In genomic region chr1:6177681-6178380, GRCh38 we compare ENCODE assay signal across 32 cellular contexts. TPM values are rescaled to one million over a fixed set of nuclear protein-coding genes. Genes with fewer than 3 reads are reported as not detected.
A peak's percentile ranks its signal among the peaks of the same experiment; 100 is the strongest.
DNase-seq lines count a peak whose midpoint lies in the region; ATAC-seq, FAIRE-seq and TF ChIP-seq lines count a peak whose summit lies in the region.
"Had no signal": no experiment of that assay in that cellular context is flagged by ENCODE, and none has a peak within 500 bp of the region (broad histone marks: within the 10 kb centered on the region; RNA-seq: fewer than 3 reads in every experiment).

No MANE protein-coding gene starts in this region.

- no peaks in the 10 kb centered on the region for H3K9me3 Mint-ChIP-seq in activated naive CD8-positive, alpha-beta T cell (ENCODE audit: low read depth)
- no peaks in the 10 kb centered on the region for H3K9me3 Mint-ChIP-seq in activated naive CD8-positive, alpha-beta T cell treated with anti-CD3 and anti-CD28 coated beads, Interleukin-2, amount 50 U/mL, for 24 hours
- no peaks in the 10 kb centered on the region for H3K9me3 Mint-ChIP-seq in astrocyte (ENCODE audit: unreplicated experiment)
- H3K9me3 Mint-ChIP-seq in naive thymus-derived CD8-positive, alpha-beta T cell = peaks cover 0 to 2% (median 0%) of the 10 kb centered on the region in 9 donors
- H3K9me3 Mint-ChIP-seq: activated naive CD4-positive, alpha-beta T cell treated with anti-CD3 and anti-CD28 coated beads, Interleukin-2, amount 50 U/mL, for 72 hours; CD4-positive, alpha-beta memory T cell; stimulated activated effector memory CD8-positive, alpha-beta T cell treated with anti-CD3 and anti-CD28 coated beads, Interleukin-12 subunit alpha, Interleukin-12 subunit beta, amount 100 ng/mL, for 72 hours had no signal

- no peak for DNase-seq in activated naive CD8-positive, alpha-beta T cell treated with anti-CD3 and anti-CD28 coated beads, Interleukin-2, amount 50 U/mL, for 24 hours
- no peak for DNase-seq in astrocyte (ENCODE audit: low read depth)
- no peak for DNase-seq in naive thymus-derived CD8-positive, alpha-beta T cell
- no peak for DNase-seq in left cardiac atrium
- no peak for DNase-seq in NCI-H1092 treated with DMSO at 0.1 percent for 48 hours (lab: John Stamatoyannopoulos, UW)
- DNase-seq in kidney glomerular epithelial cell (lab: John Stamatoyannopoulos, UW) = no peak
- no peak for DNase-seq in NCI-H526 (lab: John Stamatoyannopoulos, UW)
- DNase-seq: activated CD4-positive, alpha-beta T cell treated with anti-CD3 and anti-CD28 coated beads for 48 hours; caudate nucleus; CD4-positive, alpha-beta memory T cell; DMS 273 treated with DMSO at 0.1 percent for 48 hours; effector memory CD4-positive, alpha-beta T cell; EL; erythroblast; glutamatergic neuron; left lung; mesendoderm; MG63; NCI-H2029; ovary; Peyer's patch; SHP77 treated with DMSO at 0.1 percent for 48 hours; transverse colon had no signal

- no peak overlapping the region for H3K4me2 ChIP-seq in astrocyte (ENCODE audit: low read length)
- H3K4me2 ChIP-seq: KMS-11 had no signal

- POLR2A ChIA-PET in naive thymus-derived CD8-positive, alpha-beta T cell (lab: Charles Lee) = no interaction called here

- H3K27me3 Mint-ChIP-seq in activated naive CD8-positive, alpha-beta T cell = peaks cover 12% of the 10 kb centered on the region
- H3K27me3 Mint-ChIP-seq in activated naive CD8-positive, alpha-beta T cell treated with anti-CD3 and anti-CD28 coated beads, Interleukin-2, amount 50 U/mL, for 24 hours = peaks cover 38% of the 10 kb centered on the region
- H3K27me3 Mint-ChIP-seq in astrocyte (ENCODE audit: low read depth, unreplicated experiment) = peaks cover 18% of the 10 kb centered on the region
- H3K27me3 Mint-ChIP-seq in naive thymus-derived CD8-positive, alpha-beta T cell = peaks cover 11 to 26% (median 15%) of the 10 kb centered on the region in 5 donors

- H3K4me3 ChIP-seq in astrocyte (ENCODE audit: insufficient read depth, low read depth, low read length) = no peak overlapping the region
- H3K4me3 ChIP-seq: left lung, MG63, ovary, Peyer's patch, transverse colon had no signal

- peaks cover 41% of the 10 kb centered on the region for H3K27me3 ChIP-seq in astrocyte (ENCODE audit: insufficient read depth, low read length)
- H3K27me3 ChIP-seq: ovary had no signal

- no peak for TF ChIP-seq CTCF in astrocyte (IDR thresholded peaks at IDR 0.05; ENCODE audit: insufficient read depth, low read depth, low read length)

- H3K9ac ChIP-seq in astrocyte (ENCODE audit: low read length) = no peak overlapping the region
- H3K9ac ChIP-seq: KMS-11 had no signal

- no peak for ATAC-seq in activated naive CD8-positive, alpha-beta T cell treated with anti-CD3 and anti-CD28 coated beads, Interleukin-2, amount 50 U/mL, for 24 hours
- ATAC-seq in naive thymus-derived CD8-positive, alpha-beta T cell = no peak
- ATAC-seq in left cardiac atrium = no peak
- ATAC-seq: activated naive CD4-positive, alpha-beta T cell treated with anti-CD3 and anti-CD28 coated beads, Interleukin-2, amount 50 U/mL, for 72 hours; left lung; stimulated activated effector memory CD8-positive, alpha-beta T cell treated with anti-CD3 and anti-CD28 coated beads, Interleukin-12 subunit alpha, Interleukin-12 subunit beta, amount 100 ng/mL, for 72 hours had no signal

- peaks cover 28% of the 10 kb centered on the region for H4K20me1 ChIP-seq in astrocyte (ENCODE audit: insufficient read depth, low read length)

- no peak overlapping the region for H3K27ac Mint-ChIP-seq in activated naive CD8-positive, alpha-beta T cell
- H3K27ac Mint-ChIP-seq in activated naive CD8-positive, alpha-beta T cell treated with anti-CD3 and anti-CD28 coated beads, Interleukin-2, amount 50 U/mL, for 24 hours = no peak overlapping the region
- H3K27ac Mint-ChIP-seq in astrocyte (ENCODE audit: unreplicated experiment) = no peak overlapping the region
- no peak overlapping the region for H3K27ac Mint-ChIP-seq in naive thymus-derived CD8-positive, alpha-beta T cell
- H3K27ac Mint-ChIP-seq: activated naive CD4-positive, alpha-beta T cell treated with anti-CD3 and anti-CD28 coated beads, Interleukin-2, amount 50 U/mL, for 72 hours; stimulated activated effector memory CD8-positive, alpha-beta T cell treated with anti-CD3 and anti-CD28 coated beads, Interleukin-12 subunit alpha, Interleukin-12 subunit beta, amount 100 ng/mL, for 72 hours had no signal

- H3K36me3 ChIP-seq in astrocyte (ENCODE audit: insufficient read depth, low read length) = no peaks in the 10 kb centered on the region
- H3K36me3 ChIP-seq: left lung, MG63, ovary, Peyer's patch, transverse colon had no signal

- no peak overlapping the region for H2AFZ ChIP-seq in astrocyte (ENCODE audit: low read depth, low read length)

- no peak for FAIRE-seq in astrocyte (lab: Jason Lieb, UNC)
- FAIRE-seq: H1 had no signal

- no peaks in the 10 kb centered on the region for H3K36me3 Mint-ChIP-seq in activated naive CD8-positive, alpha-beta T cell
- H3K36me3 Mint-ChIP-seq in activated naive CD8-positive, alpha-beta T cell treated with anti-CD3 and anti-CD28 coated beads, Interleukin-2, amount 50 U/mL, for 24 hours (ENCODE audit: low read depth) = no peaks in the 10 kb centered on the region
- H3K36me3 Mint-ChIP-seq in astrocyte (ENCODE audit: low read depth, unreplicated experiment) = no peaks in the 10 kb centered on the region
- H3K36me3 Mint-ChIP-seq in naive thymus-derived CD8-positive, alpha-beta T cell = peaks cover 0 to 5% (median 5%) of the 10 kb centered on the region in 3 donors

- H3K4me1 ChIP-seq in astrocyte (ENCODE audit: insufficient read depth, low read length) = no peaks in the 10 kb centered on the region

- H3K4me3 Mint-ChIP-seq in activated naive CD8-positive, alpha-beta T cell = peak overlapping the region; percentile 6
- H3K4me3 Mint-ChIP-seq in activated naive CD8-positive, alpha-beta T cell treated with anti-CD3 and anti-CD28 coated beads, Interleukin-2, amount 50 U/mL, for 24 hours = no peak overlapping the region
- peak overlapping the region; percentile 55 for H3K4me3 Mint-ChIP-seq in astrocyte (ENCODE audit: unreplicated experiment)
- peak overlapping the region in 9 of 10 donors; percentile 15 to 81 (median 40) for H3K4me3 Mint-ChIP-seq in naive thymus-derived CD8-positive, alpha-beta T cell

- H3K27ac ChIP-seq in astrocyte (ENCODE audit: low read depth, low read length) = no peak overlapping the region
- H3K27ac ChIP-seq: coronary artery, HL-60, KMS-11, left lung, ovary, Peyer's patch, transverse colon, VCaP had no signal

- H3K9me3 ChIP-seq in astrocyte (ENCODE audit: insufficient read depth, low read depth, low read length) = peaks cover 6% of the 10 kb centered on the region
- H3K9me3 ChIP-seq: left lung, MG63, ovary, Peyer's patch, transverse colon had no signal

- intact Hi-C loops in left cardiac atrium (cut with DNase I) = loop anchor here in 1 of 2 donors (10.0 kb wide), 1 partner anchor 123 kb away; no protein-coding TSS in a partner anchor

- peaks cover under 1% of the 10 kb centered on the region for H3K79me2 ChIP-seq in astrocyte (ENCODE audit: insufficient read depth, low read length)

- H3K4me1 Mint-ChIP-seq in activated naive CD8-positive, alpha-beta T cell (ENCODE audit: low read depth) = peaks cover 21% of the 10 kb centered on the region
- peaks cover 16% of the 10 kb centered on the region for H3K4me1 Mint-ChIP-seq in activated naive CD8-positive, alpha-beta T cell treated with anti-CD3 and anti-CD28 coated beads, Interleukin-2, amount 50 U/mL, for 24 hours
- no peaks in the 10 kb centered on the region for H3K4me1 Mint-ChIP-seq in astrocyte (ENCODE audit: low read depth, unreplicated experiment)
- peaks cover 12 to 30% (median 23%) of the 10 kb centered on the region in 4 donors for H3K4me1 Mint-ChIP-seq in naive thymus-derived CD8-positive, alpha-beta T cell

RNA-seq across cellular contexts. Expression of gene CHD5, which starts 2.3 kb away (rescaled TPM):
- 0.14 and 0.18 TPM in 2 replicates for total RNA-seq in astrocyte
- under 1 TPM; 0.10 to 0.14 TPM for total RNA-seq in naive thymus-derived CD8-positive, alpha-beta T cell
- polyA plus RNA-seq in naive thymus-derived CD8-positive, alpha-beta T cell = under 1 TPM in 1 of 3 donors, not detected in 2; 0.06 TPM
- under 1 TPM; 0.12 to 0.39 TPM for total RNA-seq in left cardiac atrium
- total RNA-seq: myocyte had no signal
- polyA plus RNA-seq: CD4-positive, alpha-beta memory T cell had no signal

RNA-seq across cellular contexts. Expression of gene RPL22, which starts 21.6 kb away (rescaled TPM):
- total RNA-seq in astrocyte = 237 and 283 TPM in 2 replicates
- 100 to 1,000 TPM; 577 to 597 TPM for total RNA-seq in naive thymus-derived CD8-positive, alpha-beta T cell
- polyA plus RNA-seq in naive thymus-derived CD8-positive, alpha-beta T cell = 100 to 1,000 TPM; 291 to 370 (median 306) TPM
- total RNA-seq in left cardiac atrium = 100 to 1,000 TPM; 264 to 275 TPM

RNA-seq across cellular contexts. Expression of gene RNF207, which starts 28.1 kb away (rescaled TPM):
- 4.7 and 7.4 TPM in 2 replicates for total RNA-seq in astrocyte
- under 1 TPM; 0.36 to 0.47 TPM for total RNA-seq in naive thymus-derived CD8-positive, alpha-beta T cell
- polyA plus RNA-seq in naive thymus-derived CD8-positive, alpha-beta T cell = not detected
- 10 to 100 TPM; 35.8 to 38.3 TPM for total RNA-seq in left cardiac atrium

RNA-seq across cellular contexts. Expression of gene ICMT, which starts 57.9 kb away (rescaled TPM):
- 58.1 and 59.5 TPM in 2 replicates for total RNA-seq in astrocyte
- 10 to 100 TPM; 12.9 to 16.3 TPM for total RNA-seq in naive thymus-derived CD8-positive, alpha-beta T cell
- 10 to 100 TPM; 13.0 to 15.6 (median 14.1) TPM for polyA plus RNA-seq in naive thymus-derived CD8-positive, alpha-beta T cell
- 10 to 100 TPM; 56.9 to 61.1 TPM for total RNA-seq in left cardiac atrium
